17 cellular contexts compared by ENCODE assay signal in genomic region chr6:20364327-20364726, GRCh38. TPM values are rescaled to one million over a fixed set of nuclear protein-coding genes. Genes with fewer than 3 reads are reported as not detected.
A peak's percentile ranks its signal among the peaks of the same experiment; 100 is the strongest.
DNase-seq lines count a peak whose midpoint lies in the region; ATAC-seq and TF ChIP-seq lines count a peak whose summit lies in the region.
"Had no signal": no experiment of that assay in that cellular context is flagged by ENCODE, and none has a peak within 500 bp of the region (broad histone marks: within the 10 kb centered on the region; RNA-seq: fewer than 3 reads in every experiment).

No MANE protein-coding gene starts in this region.

- H3K9ac ChIP-seq in mammary epithelial cell (ENCODE audit: insufficient read depth, low read length) (no peak overlapping the region), Karpas-422 (ENCODE audit: low read length) (no peak overlapping the region)

- no peak for TF ChIP-seq POLR2A in breast epithelium (IDR thresholded peaks at IDR 0.05)

- H3K9me2 ChIP-seq in Karpas-422 (replicated peaks; ENCODE audit: insufficient read depth, low read length), result no peaks in the 10 kb centered on the region

- H3K4me1 Mint-ChIP-seq in activated T-helper 17 cell treated with anti-CD3 and anti-CD28 coated beads, Interleukin-2, amount 50 U/mL, for 72 hours, result peaks cover 27% of the 10 kb centered on the region
- H3K4me1 Mint-ChIP-seq in WTC11, result no peaks in the 10 kb centered on the region

- CTCF ChIA-PET in mammary epithelial cell (lab: Charles Lee; ENCODE audit: low non-redundant PET) (no interaction called here), WTC11 (lab: Charles Lee) (no interaction called here)

- TF ChIP-seq CTCF in mammary epithelial cell (conservative IDR thresholded peaks at IDR 0.05 in 1 of 2, IDR thresholded peaks at IDR 0.05 in 1 of 2; ENCODE audit: extremely low read depth in 1 of 2, insufficient read depth in 1 of 2, low read depth in 1 of 2, low read length in 2 of 2) (no peak), breast epithelium (IDR thresholded peaks at IDR 0.05) (no peak), WTC11 (IDR thresholded peaks at IDR 0.05) (no peak)

- dilution Hi-C loops in mammary epithelial cell (cut with HindIII; ENCODE audit: low sequenced_read_pairs), result no loop called here

- H3K27ac ChIP-seq in mammary epithelial cell (ENCODE audit: insufficient read depth, low read depth, low read length) (no peak overlapping the region), breast epithelium (no peak overlapping the region), Karpas-422 (ENCODE audit: low read length) (no peak overlapping the region)

- H3K4me1 ChIP-seq in mammary epithelial cell (ENCODE audit: insufficient read depth, low read length) (peaks cover 12% of the 10 kb centered on the region), breast epithelium (no peaks in the 10 kb centered on the region), Karpas-422 (ENCODE audit: low read length) (no peaks in the 10 kb centered on the region)

- H3K9me3 Mint-ChIP-seq in activated T-helper 17 cell treated with anti-CD3 and anti-CD28 coated beads, Interleukin-2, amount 50 U/mL, for 72 hours, result no peaks in the 10 kb centered on the region
- peaks cover 5% of the 10 kb centered on the region for H3K9me3 Mint-ChIP-seq in WTC11
- H3K9me3 Mint-ChIP-seq: H9 had no signal

- H3K4me3 Mint-ChIP-seq in activated T-helper 17 cell treated with anti-CD3 and anti-CD28 coated beads, Interleukin-2, amount 50 U/mL, for 72 hours, result no peak overlapping the region
- no peak overlapping the region for H3K4me3 Mint-ChIP-seq in WTC11
- H3K4me3 Mint-ChIP-seq: H9 had no signal

- POLR2A ChIA-PET in WTC11 (lab: Charles Lee), result no interaction called here

- H3K4me2 ChIP-seq in mammary epithelial cell (ENCODE audit: insufficient read depth, low read depth, low read length) (no peak overlapping the region), Karpas-422 (ENCODE audit: low read depth, low read length, poor library complexity, severe bottlenecking) (no peak overlapping the region)

- no TSS peak for BruUV-seq in mammary epithelial cell (replicated peaks; lab: Mats Ljungman, UMichigan)

- intact Hi-C loops in mammary epithelial cell (cut with micrococcal nuclease), result no loop called here
- intact Hi-C loops in breast epithelium (cut with DNase I; ENCODE audit: low total_unique reads), result no loop called here

- H3K27ac Mint-ChIP-seq in activated T-helper 17 cell treated with anti-CD3 and anti-CD28 coated beads, Interleukin-2, amount 50 U/mL, for 72 hours, result no peak overlapping the region
- H3K27ac Mint-ChIP-seq in WTC11, result no peak overlapping the region
- H3K27ac Mint-ChIP-seq: H9 had no signal

- H2AFZ ChIP-seq in mammary epithelial cell (ENCODE audit: low read depth, low read length) (no peak overlapping the region), Karpas-422 (ENCODE audit: low read length) (no peak overlapping the region)

- H3K79me2 ChIP-seq in mammary epithelial cell (ENCODE audit: insufficient read depth, low read length) (no peaks in the 10 kb centered on the region), Karpas-422 (ENCODE audit: low read length) (no peaks in the 10 kb centered on the region)

- H3K36me3 ChIP-seq in mammary epithelial cell (ENCODE audit: insufficient read depth, low read length) (no peaks in the 10 kb centered on the region), breast epithelium (no peaks in the 10 kb centered on the region), Karpas-422 (ENCODE audit: insufficient read depth, low read length) (no peaks in the 10 kb centered on the region)

- H3K9me3 ChIP-seq in mammary epithelial cell (replicated peaks; ENCODE audit: insufficient read depth, low read length) (no peaks in the 10 kb centered on the region), breast epithelium (no peaks in the 10 kb centered on the region), Karpas-422 (ENCODE audit: low read length) (no peaks in the 10 kb centered on the region)

- peak; percentile 58 for DNase-seq in mammary epithelial cell
- DNase-seq in breast epithelium (ENCODE audit: low spot score in 2 of 2), result no peak
- DNase-seq in kidney tubule cell (ENCODE audit: low spot score), result peak; percentile 58
- DNase-seq in WTC11 (ENCODE audit: low spot score), result no peak
- DNase-seq in NCI-H2029 treated with DMSO at 0.1 percent for 48 hours (lab: John Stamatoyannopoulos, UW), result no peak
- no peak for DNase-seq in Karpas-422
- DNase-seq: Calu3, H9, IMR-90, Kasumi-1, NCI-H1417, NCI-H187 treated with DMSO at 0.1 percent for 48 hours, NCI-H2171, NCI-H446, NCI-H69, SHP77 had no signal

- no peak overlapping the region for H3K4me3 ChIP-seq in mammary epithelial cell (replicated peaks in 1 of 3; ENCODE audit: insufficient read depth in 1 of 3, low read depth in 2 of 3, low read length in 3 of 3)
- H3K4me3 ChIP-seq in breast epithelium, result no peak overlapping the region
- no peak overlapping the region for H3K4me3 ChIP-seq in Karpas-422 (ENCODE audit: low read length)

- H4K20me1 ChIP-seq in mammary epithelial cell (ENCODE audit: insufficient read depth, low read length), result no peaks in the 10 kb centered on the region
- H4K20me1 ChIP-seq in Karpas-422 (ENCODE audit: insufficient read depth, low read depth, low read length), result no peaks in the 10 kb centered on the region

- in situ Hi-C loops in mammary epithelial cell (cut with MboI; ENCODE audit: low sequenced_read_pairs in 2 of 2), result no loop called here

- no peaks in the 10 kb centered on the region for H3K27me3 ChIP-seq in mammary epithelial cell (ENCODE audit: insufficient read depth, low read length)
- no peaks in the 10 kb centered on the region for H3K27me3 ChIP-seq in breast epithelium
- H3K27me3 ChIP-seq in Karpas-422 (ENCODE audit: low read length), result no peaks in the 10 kb centered on the region

- H3K36me3 Mint-ChIP-seq in activated T-helper 17 cell treated with anti-CD3 and anti-CD28 coated beads, Interleukin-2, amount 50 U/mL, for 72 hours (ENCODE audit: low read depth), result no peaks in the 10 kb centered on the region
- no peaks in the 10 kb centered on the region for H3K36me3 Mint-ChIP-seq in WTC11

- peak; percentile 32 for ATAC-seq in activated T-helper 17 cell treated with anti-CD3 and anti-CD28 coated beads, Interleukin-2, amount 50 U/mL, for 72 hours (replicated peaks)
- ATAC-seq in WTC11, result no peak

- no peaks in the 10 kb centered on the region for H3K27me3 Mint-ChIP-seq in activated T-helper 17 cell treated with anti-CD3 and anti-CD28 coated beads, Interleukin-2, amount 50 U/mL, for 72 hours
- no peaks in the 10 kb centered on the region; the same call in 1 of the 2 replicates for H3K27me3 Mint-ChIP-seq in WTC11 (ENCODE audit: low read depth)

- WGBS in mammary epithelial cell (ENCODE audit: low coverage, missing lambda C conversion rate), result 93% methylated on average over 2 of the region's 2 CpGs

TF ChIP-seq in WTC11, 78 proteins besides CTCF, POLR2A, EP300 and RAD21 (continues in another document):
- TF ChIP-seq CBFB (CRISPR knock-in tag; IDR thresholded peaks at IDR 0.05; ENCODE audit: low read depth), result no peak
- no peak for TF ChIP-seq JAZF1 (CRISPR knock-in tag; IDR thresholded peaks at IDR 0.05)
- TF ChIP-seq FOXJ3 (CRISPR knock-in tag; IDR thresholded peaks at IDR 0.05; ENCODE audit: borderline replicate concordance), result no peak
- TF ChIP-seq SMAD4 (CRISPR knock-in tag; IDR thresholded peaks at IDR 0.05), result no peak
- TF ChIP-seq ATF1 (CRISPR knock-in tag; IDR thresholded peaks at IDR 0.05), result no peak
- no peak for TF ChIP-seq NFATC4 (CRISPR knock-in tag; IDR thresholded peaks at IDR 0.05)
- no peak for TF ChIP-seq USF2 (CRISPR knock-in tag; IDR thresholded peaks at IDR 0.05)
- TF ChIP-seq ZBTB21 (CRISPR knock-in tag; IDR thresholded peaks at IDR 0.05; ENCODE audit: borderline replicate concordance), result no peak
- TF ChIP-seq ZNF423 (CRISPR knock-in tag; IDR thresholded peaks at IDR 0.05), result no peak
- no peak for TF ChIP-seq STAT6 (CRISPR knock-in tag; conservative IDR thresholded peaks at IDR 0.05; ENCODE audit: low read depth)
- no peak for TF ChIP-seq RORB (CRISPR knock-in tag; IDR thresholded peaks at IDR 0.05)

RNA-seq across cellular contexts. Expression of gene E2F3, which starts 37.4 kb away (rescaled TPM):
- total RNA-seq in mammary epithelial cell (10 to 100 TPM; 10.7 to 15.8 TPM), breast epithelium (1 to 10 TPM; 4.9 to 8.5 (median 7.5) TPM), WTC11 (2021) (29.2 to 30.2 TPM (median 30.0 TPM) in 3 replicates)
- polyA plus RNA-seq in mammary epithelial cell, result 9.5 TPM
- polyA minus RNA-seq in mammary epithelial cell, result 7.5 TPM
- 10 to 100 TPM; 13.6 to 26.6 TPM for total RNA-seq in activated T-helper 17 cell treated with anti-CD3 and anti-CD28 coated beads, Interleukin-2, amount 50 U/mL, for 72 hours
- total RNA-seq in Karpas-422 (2014; rRNA removed; shearing (Covaris generic); ENCODE audit: low replicate concordance), result 12.3 and 13.8 TPM in 2 replicates

Comparison
In these comparisons a context has a peak if more than half of its experiments do, and no peak if none do; other contexts are left out.
1. DNase-seq: peak in mammary epithelial cell (single experiment) and kidney tubule cell (single experiment); none in breast epithelium (0 of 2), WTC11 (single experiment), NCI-H2029 treated with DMSO at 0.1 percent for 48 hours (single experiment) and Karpas-422 (single experiment).